ENCODE assay signal across 11 cellular contexts in the genomic region with DNA sequence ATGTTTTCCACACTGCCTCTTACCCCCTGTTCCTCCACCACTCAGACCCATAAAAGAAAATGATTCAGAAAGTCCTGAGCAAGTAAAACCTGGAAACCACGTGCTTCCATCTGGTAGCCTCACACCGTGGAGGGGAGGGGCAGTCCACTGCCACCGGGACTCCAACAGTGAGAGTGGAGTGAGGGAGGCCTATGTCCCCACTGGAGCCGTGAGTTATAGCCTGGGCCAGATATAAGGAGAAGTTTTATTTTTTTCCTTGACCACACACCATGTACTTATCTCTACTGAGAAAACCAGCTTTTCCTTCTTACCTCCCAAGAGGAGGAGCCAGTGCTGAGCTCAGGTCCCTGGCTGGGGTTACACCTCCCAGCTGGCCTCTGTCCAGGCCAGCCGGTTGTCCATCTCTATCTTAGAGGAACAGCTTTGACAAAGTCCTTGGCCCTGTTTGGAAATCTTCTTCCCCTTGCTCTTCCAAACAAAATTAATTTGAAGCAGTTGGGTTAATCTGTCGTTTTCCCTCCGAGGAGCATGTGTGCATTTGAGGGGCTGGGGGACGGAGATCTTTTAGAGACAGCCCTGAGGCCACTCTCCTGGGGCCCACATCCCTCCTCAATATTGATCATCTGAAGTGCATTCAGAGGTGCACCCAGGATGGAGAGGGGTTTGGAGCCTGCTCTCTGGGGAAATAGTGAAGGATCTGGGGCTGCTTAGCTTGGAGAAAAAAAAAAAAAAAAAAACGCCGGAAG. TPM values are rescaled to one million over a fixed set of nuclear protein-coding genes. Genes with fewer than 3 reads are reported as not detected.
A peak's percentile ranks its signal among the peaks of the same experiment; 100 is the strongest.
DNase-seq lines count a peak whose midpoint lies in the region; ATAC-seq, FAIRE-seq and TF ChIP-seq lines count a peak whose summit lies in the region.
"Had no signal": no experiment of that assay in that cellular context is flagged by ENCODE, and none has a peak within 500 bp of the region (broad histone marks: within the 10 kb centered on the region; RNA-seq: fewer than 3 reads in every experiment).

No MANE protein-coding gene starts in this region.

- H3K4me2 ChIP-seq in GM23248 (ENCODE audit: unreplicated experiment), result no peak overlapping the region

- peak; percentile 30 to 58 for ATAC-seq in gastrocnemius medialis

- H3K9me2 ChIP-seq in GM23248 (ENCODE audit: insufficient read depth), result no peaks in the 10 kb centered on the region

- in situ Hi-C loops in GM23248 (cut with MboI) (no loop called here), gastrocnemius medialis (cut with MboI; ENCODE audit: low sequenced_read_pairs in 4 of 4) (loop anchor here in 1 of 4 donors (25.0 kb wide), 1 partner anchor 717 kb away; a partner anchor contains a TSS)

- no peaks in the 10 kb centered on the region for H4K20me1 ChIP-seq in GM23248 (ENCODE audit: insufficient read depth)

- intact Hi-C loops in gastrocnemius medialis (cut with DNase I; ENCODE audit: low total_unique reads), result no loop called here

- no peaks in the 10 kb centered on the region for H3K79me2 ChIP-seq in GM23248 (ENCODE audit: insufficient read depth)

- H3K27ac ChIP-seq in GM23248, result no peak overlapping the region
- H3K27ac ChIP-seq in gastrocnemius medialis, result peak overlapping the region in 1 of 4 donors; percentile 23

- H2AFZ ChIP-seq in GM23248, result peak overlapping the region; percentile 23; the same call in 1 of the 2 replicates

- TF ChIP-seq CTCF in fibroblast of mammary gland (conservative IDR thresholded peaks at IDR 0.05; ENCODE audit: control insufficient read depth, insufficient read depth, low read depth, low read length), result no peak
- TF ChIP-seq CTCF in gastrocnemius medialis (IDR thresholded peaks at IDR 0.05 in 4 of 5, conservative IDR thresholded peaks at IDR 0.05 in 1 of 5), result no peak

- H3K9ac ChIP-seq in GM23248, result no peak overlapping the region

- H3K4me3 ChIP-seq in GM23248 (no peak overlapping the region), fibroblast of mammary gland (ENCODE audit: control insufficient read depth, low read depth, low read length) (no peak overlapping the region), gastrocnemius medialis (peak overlapping the region in 2 of 4 donors; percentile 5 to 10)
- H3K4me3 ChIP-seq: HAP-1 had no signal

- no peak for FAIRE-seq in GM12892 (lab: Jason Lieb, UNC)

- H3K27me3 ChIP-seq in GM23248 (replicated peaks; ENCODE audit: insufficient read depth) (no peaks in the 10 kb centered on the region), gastrocnemius medialis (no peaks in the 10 kb centered on the region)

- TF ChIP-seq POLR2A in gastrocnemius medialis (IDR thresholded peaks at IDR 0.05) (no peak), GM12892 (IDR thresholded peaks at IDR 0.05; ENCODE audit: low read depth, low read length) (no peak)

- H3K4me1 ChIP-seq in GM23248 (ENCODE audit: insufficient read depth) (no peaks in the 10 kb centered on the region), gastrocnemius medialis (peaks cover 0 to 9% of the 10 kb centered on the region in 2 donors)

- DNase-seq in GM23248 (peak; percentile 36), OCI-M1 (lab: John Stamatoyannopoulos, UW) (peak; percentile 95), fibroblast of mammary gland (ENCODE audit: low read depth) (peak; percentile 21), gastrocnemius medialis (peak in 1 of 2 donors; percentile 21), GM12892 (ENCODE audit: insufficient read length) (no peak), NOMO-1 (lab: John Stamatoyannopoulos, UW; ENCODE audit: unreplicated experiment in 2 of 2) (no peak), NCI-H524 (lab: John Stamatoyannopoulos, UW) (no peak), T-helper 1 cell (no peak)
- DNase-seq: central memory CD4-positive, alpha-beta T cell; NCI-H1105 had no signal

- no peaks in the 10 kb centered on the region for H3F3A ChIP-seq in GM23248 (ENCODE audit: insufficient read depth)

- WGBS in GM23248 (ENCODE audit: low coverage in 1 of 2, low lambda C conversion rate in 2 of 2, missing lambda C conversion rate in 2 of 2), 2 experiments, result 23 to 24% methylated on average over 10 of the region's 10 CpGs

- H3K9me3 ChIP-seq in GM23248 (ENCODE audit: low read depth), result no peaks in the 10 kb centered on the region
- H3K9me3 ChIP-seq in gastrocnemius medialis, result no peaks in the 10 kb centered on the region
- H3K9me3 ChIP-seq: HAP-1 had no signal

- H3K36me3 ChIP-seq in GM23248 (ENCODE audit: low read depth) (no peaks in the 10 kb centered on the region), gastrocnemius medialis (no peaks in the 10 kb centered on the region)
- H3K36me3 ChIP-seq: HAP-1 had no signal

RNA-seq across cellular contexts. Expression of a gene that starts 49.1 kb away (rescaled TPM):
- total RNA-seq in GM23248 (2014; rRNA removed; shearing (Covaris generic)), result 204 and 214 TPM in 2 replicates
- polyA plus RNA-seq in GM23248 (2016; fragmentation: Nextera tagmentation; extraction: Ambion mirVana), result 156 and 165 TPM in 2 replicates
- 100 to 1,000 TPM; 249 to 353 (median 311) TPM for total RNA-seq in gastrocnemius medialis
- 324 TPM for polyA plus RNA-seq in GM12892 (2012; ENCODE audit: missing spikeins)

Comparison
In these comparisons a context has a peak if more than half of its experiments do, and no peak if none do; other contexts are left out.
1. DNase-seq: peak in GM23248 (single experiment), OCI-M1 (single experiment) and fibroblast of mammary gland (single experiment); none in GM12892 (single experiment), NOMO-1 (0 of 2), NCI-H524 (0 of 2) and T-helper 1 cell (0 of 5).